ENCODE assay signal across 2 cellular contexts in the genomic region with DNA sequence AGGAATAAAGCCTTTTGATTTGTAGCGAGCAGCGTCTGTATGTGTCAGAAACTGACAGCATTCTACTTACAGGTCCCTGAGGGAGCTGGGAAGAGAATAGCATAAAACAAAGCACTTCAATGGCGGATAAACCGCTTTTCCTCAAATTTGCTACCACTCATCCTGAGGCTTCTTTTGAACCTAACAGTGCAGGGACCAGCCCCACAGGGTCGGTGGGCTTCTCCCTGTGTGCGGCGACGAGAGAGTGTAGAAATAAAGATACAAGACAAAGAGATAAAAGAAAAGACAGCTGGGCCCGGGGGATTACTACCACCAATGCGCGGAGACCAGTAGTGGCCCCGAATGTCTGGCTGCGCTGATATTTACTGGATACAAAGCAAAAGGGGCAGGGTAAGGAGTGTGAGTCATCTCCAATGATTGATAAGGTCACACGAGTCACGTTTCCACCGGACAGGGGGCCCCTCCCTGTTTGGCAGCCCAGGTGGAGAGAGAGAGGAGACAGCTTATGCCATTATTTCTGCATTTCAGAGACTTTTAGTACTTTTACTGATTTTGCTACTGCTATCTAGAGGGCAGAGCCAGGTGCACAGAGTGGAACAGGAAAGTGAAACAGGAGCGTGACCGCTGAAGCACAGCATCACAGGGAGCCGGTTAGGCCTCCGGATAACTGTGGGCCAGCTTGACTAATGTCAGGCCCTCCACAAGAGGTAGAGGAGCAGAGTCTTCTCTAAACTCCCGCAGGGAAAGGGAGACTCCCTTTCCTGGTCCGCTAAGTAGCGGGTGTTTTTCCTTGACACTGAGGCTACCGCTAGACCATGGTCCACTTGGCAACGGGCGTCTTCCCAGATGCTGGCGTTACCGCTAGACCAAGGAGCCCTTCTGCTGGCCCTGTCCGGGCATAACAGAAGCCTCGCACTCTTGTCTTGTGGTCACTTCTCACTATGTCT.
TF ChIP-seq lines count a peak whose summit lies in the region.

No MANE protein-coding gene starts in this region.

TF ChIP-seq in GM12891, 5 proteins besides CTCF, POLR2A, EP300 and RAD21:
- TF ChIP-seq POU2F2 (IDR thresholded peaks at IDR 0.05; ENCODE audit: low read depth, low read length), result 0 out of 2 replicates have a peak, but pooled peaks have one; percentile 19
- TF ChIP-seq PAX5 (IDR thresholded peaks at IDR 0.05; ENCODE audit: insufficient read depth, low read length, severe bottlenecking), result peak; percentile 72
- TF ChIP-seq POLR2AphosphoS5 (IDR thresholded peaks at IDR 0.05; ENCODE audit: low read depth, low read length), result peak; percentile 62; the same call in 1 of the 2 replicates
TF ChIP-seq in GM12891: peak in this region for 3; not testable (repeated sequence) for 2.

TF ChIP-seq in GM12878, 131 proteins besides CTCF, POLR2A, EP300 and RAD21:
- TF ChIP-seq, protein P1, sequence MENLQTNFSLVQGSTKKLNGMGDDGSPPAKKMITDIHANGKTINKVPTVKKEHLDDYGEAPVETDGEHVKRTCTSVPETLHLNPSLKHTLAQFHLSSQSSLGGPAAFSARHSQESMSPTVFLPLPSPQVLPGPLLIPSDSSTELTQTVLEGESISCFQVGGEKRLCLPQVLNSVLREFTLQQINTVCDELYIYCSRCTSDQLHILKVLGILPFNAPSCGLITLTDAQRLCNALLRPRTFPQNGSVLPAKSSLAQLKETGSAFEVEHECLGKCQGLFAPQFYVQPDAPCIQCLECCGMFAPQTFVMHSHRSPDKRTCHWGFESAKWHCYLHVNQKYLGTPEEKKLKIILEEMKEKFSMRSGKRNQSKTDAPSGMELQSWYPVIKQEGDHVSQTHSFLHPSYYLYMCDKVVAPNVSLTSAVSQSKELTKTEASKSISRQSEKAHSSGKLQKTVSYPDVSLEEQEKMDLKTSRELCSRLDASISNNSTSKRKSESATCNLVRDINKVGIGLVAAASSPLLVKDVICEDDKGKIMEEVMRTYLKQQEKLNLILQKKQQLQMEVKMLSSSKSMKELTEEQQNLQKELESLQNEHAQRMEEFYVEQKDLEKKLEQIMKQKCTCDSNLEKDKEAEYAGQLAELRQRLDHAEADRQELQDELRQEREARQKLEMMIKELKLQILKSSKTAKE (IDR thresholded peaks at IDR 0.05; ENCODE audit: low read depth, poor library complexity, severe bottlenecking), result peak; percentile 33
- TF ChIP-seq BACH1 (IDR thresholded peaks at IDR 0.05; ENCODE audit: borderline replicate concordance) (peak; percentile 67; the same call in 1 of the 2 replicates), POU2F2 (IDR thresholded peaks at IDR 0.05; ENCODE audit: borderline replicate concordance, low read depth, low read length) (peak; percentile 28; the same call in 1 of the 3 replicates), EED (IDR thresholded peaks at IDR 0.05; ENCODE audit: low read depth) (peak; percentile 42; the same call in 1 of the 2 replicates), POLR2AphosphoS5 (IDR thresholded peaks at IDR 0.05; ENCODE audit: low read length) (peak; percentile 69), POLR2AphosphoS2 (IDR thresholded peaks at IDR 0.05; ENCODE audit: low read depth, low read length) (peak; percentile 66), SMAD1 (IDR thresholded peaks at IDR 0.05; ENCODE audit: low read depth, partially characterized antibody) (peak; percentile 62), JUNB (IDR thresholded peaks at IDR 0.05) (peak; percentile 44), IKZF1 (conservative IDR thresholded peaks at IDR 0.05) (0 out of 2 replicates have a peak, but pooled peaks have one; percentile 16), TCF12 (IDR thresholded peaks at IDR 0.05; ENCODE audit: low read depth, low read length) (peak; percentile 25; the same call in 1 of the 2 replicates), NR2F1 (conservative IDR thresholded peaks at IDR 0.05) (peak; percentile 46; the same call in 1 of the 2 replicates), ETV6 (conservative IDR thresholded peaks at IDR 0.05 in 1 of 2, IDR thresholded peaks at IDR 0.05 in 1 of 2; ENCODE audit: borderline replicate concordance in 1 of 2, low read depth in 1 of 2) (0 out of 4 replicates have a peak, but pooled peaks of 1 of the 2 experiments have one; percentile 7), CREB1 (IDR thresholded peaks at IDR 0.05; ENCODE audit: low read depth) (peak; percentile 39; the same call in 1 of the 2 replicates), PAX5 (IDR thresholded peaks at IDR 0.05; ENCODE audit: borderline replicate concordance, low read depth, low read length) (0 out of 2 replicates have a peak, but pooled peaks have one; percentile 25), BHLHE40 (IDR thresholded peaks at IDR 0.05; ENCODE audit: borderline replicate concordance in 1 of 2, low read depth in 2 of 2, low read length in 1 of 2) (peak; percentile 94 to 98)
- TF ChIP-seq, protein P2, sequence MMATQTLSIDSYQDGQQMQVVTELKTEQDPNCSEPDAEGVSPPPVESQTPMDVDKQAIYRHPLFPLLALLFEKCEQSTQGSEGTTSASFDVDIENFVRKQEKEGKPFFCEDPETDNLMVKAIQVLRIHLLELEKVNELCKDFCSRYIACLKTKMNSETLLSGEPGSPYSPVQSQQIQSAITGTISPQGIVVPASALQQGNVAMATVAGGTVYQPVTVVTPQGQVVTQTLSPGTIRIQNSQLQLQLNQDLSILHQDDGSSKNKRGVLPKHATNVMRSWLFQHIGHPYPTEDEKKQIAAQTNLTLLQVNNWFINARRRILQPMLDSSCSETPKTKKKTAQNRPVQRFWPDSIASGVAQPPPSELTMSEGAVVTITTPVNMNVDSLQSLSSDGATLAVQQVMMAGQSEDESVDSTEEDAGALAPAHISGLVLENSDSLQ (IDR thresholded peaks at IDR 0.05), result peak; percentile 62; the same call in 1 of the 2 replicates
- TF ChIP-seq, protein P3, sequence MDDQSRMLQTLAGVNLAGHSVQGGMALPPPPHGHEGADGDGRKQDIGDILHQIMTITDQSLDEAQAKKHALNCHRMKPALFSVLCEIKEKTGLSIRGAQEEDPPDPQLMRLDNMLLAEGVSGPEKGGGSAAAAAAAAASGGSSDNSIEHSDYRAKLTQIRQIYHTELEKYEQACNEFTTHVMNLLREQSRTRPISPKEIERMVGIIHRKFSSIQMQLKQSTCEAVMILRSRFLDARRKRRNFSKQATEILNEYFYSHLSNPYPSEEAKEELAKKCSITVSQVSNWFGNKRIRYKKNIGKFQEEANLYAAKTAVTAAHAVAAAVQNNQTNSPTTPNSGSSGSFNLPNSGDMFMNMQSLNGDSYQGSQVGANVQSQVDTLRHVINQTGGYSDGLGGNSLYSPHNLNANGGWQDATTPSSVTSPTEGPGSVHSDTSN (IDR thresholded peaks at IDR 0.05; ENCODE audit: insufficient replicate concordance, low read depth, low read length), result peak; percentile 58
- TF ChIP-seq, protein P4, sequence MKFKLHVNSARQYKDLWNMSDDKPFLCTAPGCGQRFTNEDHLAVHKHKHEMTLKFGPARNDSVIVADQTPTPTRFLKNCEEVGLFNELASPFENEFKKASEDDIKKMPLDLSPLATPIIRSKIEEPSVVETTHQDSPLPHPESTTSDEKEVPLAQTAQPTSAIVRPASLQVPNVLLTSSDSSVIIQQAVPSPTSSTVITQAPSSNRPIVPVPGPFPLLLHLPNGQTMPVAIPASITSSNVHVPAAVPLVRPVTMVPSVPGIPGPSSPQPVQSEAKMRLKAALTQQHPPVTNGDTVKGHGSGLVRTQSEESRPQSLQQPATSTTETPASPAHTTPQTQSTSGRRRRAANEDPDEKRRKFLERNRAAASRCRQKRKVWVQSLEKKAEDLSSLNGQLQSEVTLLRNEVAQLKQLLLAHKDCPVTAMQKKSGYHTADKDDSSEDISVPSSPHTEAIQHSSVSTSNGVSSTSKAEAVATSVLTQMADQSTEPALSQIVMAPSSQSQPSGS (IDR thresholded peaks at IDR 0.05; ENCODE audit: low read length), result peak; percentile 14; the same call in 1 of the 2 replicates
- TF ChIP-seq, protein P5, sequence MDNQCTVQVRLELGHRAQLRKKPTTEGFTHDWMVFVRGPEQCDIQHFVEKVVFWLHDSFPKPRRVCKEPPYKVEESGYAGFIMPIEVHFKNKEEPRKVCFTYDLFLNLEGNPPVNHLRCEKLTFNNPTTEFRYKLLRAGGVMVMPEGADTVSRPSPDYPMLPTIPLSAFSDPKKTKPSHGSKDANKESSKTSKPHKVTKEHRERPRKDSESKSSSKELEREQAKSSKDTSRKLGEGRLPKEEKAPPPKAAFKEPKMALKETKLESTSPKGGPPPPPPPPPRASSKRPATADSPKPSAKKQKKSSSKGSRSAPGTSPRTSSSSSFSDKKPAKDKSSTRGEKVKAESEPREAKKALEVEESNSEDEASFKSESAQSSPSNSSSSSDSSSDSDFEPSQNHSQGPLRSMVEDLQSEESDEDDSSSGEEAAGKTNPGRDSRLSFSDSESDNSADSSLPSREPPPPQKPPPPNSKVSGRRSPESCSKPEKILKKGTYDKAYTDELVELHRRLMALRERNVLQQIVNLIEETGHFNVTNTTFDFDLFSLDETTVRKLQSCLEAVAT (IDR thresholded peaks at IDR 0.05), result peak; percentile 97
- TF ChIP-seq, protein P6, sequence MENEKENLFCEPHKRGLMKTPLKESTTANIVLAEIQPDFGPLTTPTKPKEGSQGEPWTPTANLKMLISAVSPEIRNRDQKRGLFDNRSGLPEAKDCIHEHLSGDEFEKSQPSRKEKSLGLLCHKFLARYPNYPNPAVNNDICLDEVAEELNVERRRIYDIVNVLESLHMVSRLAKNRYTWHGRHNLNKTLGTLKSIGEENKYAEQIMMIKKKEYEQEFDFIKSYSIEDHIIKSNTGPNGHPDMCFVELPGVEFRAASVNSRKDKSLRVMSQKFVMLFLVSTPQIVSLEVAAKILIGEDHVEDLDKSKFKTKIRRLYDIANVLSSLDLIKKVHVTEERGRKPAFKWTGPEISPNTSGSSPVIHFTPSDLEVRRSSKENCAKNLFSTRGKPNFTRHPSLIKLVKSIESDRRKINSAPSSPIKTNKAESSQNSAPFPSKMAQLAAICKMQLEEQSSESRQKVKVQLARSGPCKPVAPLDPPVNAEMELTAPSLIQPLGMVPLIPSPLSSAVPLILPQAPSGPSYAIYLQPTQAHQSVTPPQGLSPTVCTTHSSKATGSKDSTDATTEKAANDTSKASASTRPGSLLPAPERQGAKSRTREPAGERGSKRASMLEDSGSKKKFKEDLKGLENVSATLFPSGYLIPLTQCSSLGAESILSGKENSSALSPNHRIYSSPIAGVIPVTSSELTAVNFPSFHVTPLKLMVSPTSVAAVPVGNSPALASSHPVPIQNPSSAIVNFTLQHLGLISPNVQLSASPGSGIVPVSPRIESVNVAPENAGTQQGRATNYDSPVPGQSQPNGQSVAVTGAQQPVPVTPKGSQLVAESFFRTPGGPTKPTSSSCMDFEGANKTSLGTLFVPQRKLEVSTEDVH (IDR thresholded peaks at IDR 0.05; ENCODE audit: low read depth, partially characterized antibody), result peak; percentile 67
